Comparison of ENCODE assay signal across 18 cellular contexts in the genomic region with DNA sequence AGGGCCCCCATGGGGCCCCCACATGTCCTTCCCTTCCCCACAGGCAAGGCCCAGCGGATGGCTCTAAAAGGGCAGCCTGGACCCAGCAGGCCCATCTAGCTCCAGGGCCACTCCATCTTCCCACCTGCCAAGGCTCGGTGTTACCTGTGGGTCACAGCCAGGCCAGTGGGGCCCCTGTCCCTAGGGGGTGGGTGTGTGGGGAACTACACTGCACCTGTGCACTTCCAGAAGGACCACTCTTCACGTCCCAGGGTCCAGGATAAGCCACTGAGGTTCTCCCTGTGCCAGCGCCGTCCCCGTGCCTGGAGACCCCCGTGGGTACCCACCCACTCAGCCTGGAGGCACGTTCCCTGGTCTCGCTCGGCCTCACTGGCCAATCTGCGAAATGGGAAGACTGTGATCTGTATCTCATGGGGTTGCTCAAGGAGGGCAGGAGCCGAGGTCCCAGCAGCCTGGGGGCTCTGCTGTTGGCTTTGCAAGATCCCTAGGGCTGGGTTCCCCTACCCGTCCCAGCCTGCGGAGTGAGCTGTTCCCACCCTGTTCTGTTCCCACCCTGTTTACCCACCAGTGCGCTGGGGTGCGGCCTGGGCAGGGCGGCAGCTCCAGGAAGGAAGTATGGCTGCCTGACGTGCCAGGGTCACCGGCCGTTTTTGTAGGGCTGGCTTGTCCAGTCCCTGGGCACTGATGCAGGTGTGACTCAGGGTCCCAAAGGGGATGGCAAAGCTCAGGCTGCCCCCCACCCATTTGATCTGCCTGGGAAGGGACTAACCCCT. TPM values are rescaled to one million over a fixed set of nuclear protein-coding genes. Genes with fewer than 3 reads are reported as not detected.
DNase-seq lines count a peak whose midpoint lies in the region; ATAC-seq and TF ChIP-seq lines count a peak whose summit lies in the region.
"Had no signal": no experiment of that assay in that cellular context is flagged by ENCODE, and none has a peak within 500 bp of the region (broad histone marks: within the 10 kb centered on the region; RNA-seq: fewer than 3 reads in every experiment).

No MANE protein-coding gene starts in this region.

- H3K36me3 ChIP-seq in BLaER1, result peaks cover 18% of the 10 kb centered on the region
- H3K36me3 ChIP-seq in left lung, result peaks cover 0 to 22% of the 10 kb centered on the region in 2 donors
- peaks cover 12 to 20% (median 14%) of the 10 kb centered on the region in 4 donors for H3K36me3 ChIP-seq in sigmoid colon

- TF ChIP-seq EP300 in sigmoid colon (IDR thresholded peaks at IDR 0.05), result no peak

- H3K4me3 ChIP-seq in BLaER1, result no peak overlapping the region
- H3K4me3 ChIP-seq in left lung, result no peak overlapping the region
- no peak overlapping the region for H3K4me3 ChIP-seq in sigmoid colon
- H3K4me3 ChIP-seq in lower leg skin (ENCODE audit: low read depth, poor library complexity, severe bottlenecking), result no peak overlapping the region

- no peaks in the 10 kb centered on the region for H3K27me3 Mint-ChIP-seq in dendritic cell treated with granulocyte-macrophage colony-stimulating factor and Interleukin-4, amounts not matched to agents 40 ng/mL and 50 ng/mL, for 4 days
- H3K27me3 Mint-ChIP-seq: activated T-helper 17 cell treated with anti-CD3 and anti-CD28 coated beads, Interleukin-2, amount 50 U/mL, for 72 hours; T-cell had no signal

- no peaks in the 10 kb centered on the region for H3K9me3 Mint-ChIP-seq in dendritic cell treated with granulocyte-macrophage colony-stimulating factor and Interleukin-4, amounts not matched to agents 40 ng/mL and 50 ng/mL, for 4 days
- H3K9me3 Mint-ChIP-seq: activated T-helper 17 cell treated with anti-CD3 and anti-CD28 coated beads, Interleukin-2, amount 50 U/mL, for 72 hours; T-cell had no signal

- H3K27me3 ChIP-seq in BLaER1, result peaks cover 7% of the 10 kb centered on the region; the same call in 1 of the 2 replicates
- no peaks in the 10 kb centered on the region for H3K27me3 ChIP-seq in left lung
- H3K27me3 ChIP-seq in sigmoid colon, result no peaks in the 10 kb centered on the region
- H3K27me3 ChIP-seq: foreskin keratinocyte had no signal

- H3K4me1 ChIP-seq in BLaER1 (peaks cover 82% of the 10 kb centered on the region), left lung (peaks cover 21 to 70% of the 10 kb centered on the region in 2 donors), sigmoid colon (peaks cover 0 to 50% (median 39%) of the 10 kb centered on the region in 4 donors)

- H3K4me2 ChIP-seq in BLaER1, result peak overlapping the region; percentile 99
- H3K4me2 ChIP-seq: KMS-11 had no signal

- H3K9me3 ChIP-seq in BLaER1 (no peaks in the 10 kb centered on the region), left lung (no peaks in the 10 kb centered on the region), sigmoid colon (no peaks in the 10 kb centered on the region)

- peaks cover 69% of the 10 kb centered on the region for H3K36me3 Mint-ChIP-seq in dendritic cell treated with granulocyte-macrophage colony-stimulating factor and Interleukin-4, amounts not matched to agents 40 ng/mL and 50 ng/mL, for 4 days (ENCODE audit: low read depth)

- intact Hi-C loops in dendritic cell treated with granulocyte-macrophage colony-stimulating factor and Interleukin-4, amounts not matched to agents 40 ng/mL and 50 ng/mL, for 4 days (cut with micrococcal nuclease), result no loop called here
- intact Hi-C loops in left lung (cut with DNase I) (no loop called here), sigmoid colon (cut with DNase I) (no loop called here), lower leg skin (cut with DNase I; ENCODE audit: low total_unique reads) (no loop called here)

- no peak for TF ChIP-seq POLR2A in sigmoid colon (IDR thresholded peaks at IDR 0.05)
- no peak for TF ChIP-seq POLR2A in lower leg skin (IDR thresholded peaks at IDR 0.05)

- peak overlapping the region; percentile 43; the same call in 1 of the 2 replicates for H3K9ac ChIP-seq in BLaER1
- H3K9ac ChIP-seq: KMS-11 had no signal

- peak overlapping the region; percentile 68 for H3K27ac ChIP-seq in BLaER1
- H3K27ac ChIP-seq in left lung, result peak overlapping the region; percentile 48 to 68
- H3K27ac ChIP-seq in sigmoid colon, result peak overlapping the region; percentile 32 to 99 (median 66)
- H3K27ac ChIP-seq: foreskin keratinocyte, KMS-11 had no signal

- DNase-seq in left lung, result peak in 1 of 2 donors; percentile 82
- peak; percentile 69 for DNase-seq in sigmoid colon
- no peak for DNase-seq in EL
- no peak for DNase-seq in lower leg skin (ENCODE audit: low spot score in 2 of 2)
- DNase-seq: activated CD8-positive, alpha-beta memory T cell treated with anti-CD3 and anti-CD28 coated beads for 24 hours; foreskin keratinocyte; NCI-H1105; NCI-H2227 treated with DMSO at 0.1 percent for 48 hours; NK-92 treated with Interleukin-12 subunit alpha and Interleukin-12 subunit beta, amount 100 ng/mL, for 24 hours; stimulated activated CD4-positive, alpha-beta T cell treated with anti-CD3 and anti-CD28 coated beads, Interleukin-2, amount 100 ng/mL, for 24 hours; T-cell had no signal

- no peak for ATAC-seq in left lung
- no peak for ATAC-seq in HG03025 (IDR thresholded peaks at IDR 0.05; ENCODE audit: low FRiP score, unreplicated experiment)
- no peak for ATAC-seq in HG02852 (IDR thresholded peaks at IDR 0.05; ENCODE audit: unreplicated experiment)
- ATAC-seq: activated T-helper 17 cell treated with anti-CD3 and anti-CD28 coated beads, Interleukin-2, amount 50 U/mL, for 72 hours; foreskin keratinocyte; sciatic nerve; T-cell had no signal

- peaks cover 68% of the 10 kb centered on the region for H4K20me1 ChIP-seq in BLaER1

- WGBS in sigmoid colon, 2 donors, result 27 to 62% methylated on average over 20 of the region's 20 CpGs
- 69 to 88% methylated on average over 2 to 18 of the region's 20 CpGs for WGBS in lower leg skin, 2 donors

- peak overlapping the region; percentile 82 for H3K27ac Mint-ChIP-seq in dendritic cell treated with granulocyte-macrophage colony-stimulating factor and Interleukin-4, amounts not matched to agents 40 ng/mL and 50 ng/mL, for 4 days
- H3K27ac Mint-ChIP-seq: activated T-helper 17 cell treated with anti-CD3 and anti-CD28 coated beads, Interleukin-2, amount 50 U/mL, for 72 hours; T-cell had no signal

- TF ChIP-seq CTCF in left lung (IDR thresholded peaks at IDR 0.05) (no peak), sigmoid colon (IDR thresholded peaks at IDR 0.05) (no peak), lower leg skin (IDR thresholded peaks at IDR 0.05) (no peak)

- H3K4me1 Mint-ChIP-seq in dendritic cell treated with granulocyte-macrophage colony-stimulating factor and Interleukin-4, amounts not matched to agents 40 ng/mL and 50 ng/mL, for 4 days (ENCODE audit: low read depth), result peaks cover 53% of the 10 kb centered on the region

- peak overlapping the region; percentile 9 for H3K4me3 Mint-ChIP-seq in dendritic cell treated with granulocyte-macrophage colony-stimulating factor and Interleukin-4, amounts not matched to agents 40 ng/mL and 50 ng/mL, for 4 days
- H3K4me3 Mint-ChIP-seq: activated T-helper 17 cell treated with anti-CD3 and anti-CD28 coated beads, Interleukin-2, amount 50 U/mL, for 72 hours; T-cell had no signal

RNA-seq across cellular contexts. Expression of gene PWWP2B, which starts 4.6 kb away (rescaled TPM):
- total RNA-seq in left lung, result 10 to 100 TPM; 21.4 to 23.2 TPM
- total RNA-seq in sigmoid colon, result 10 to 100 TPM in 1 of 4 donors, 1 to 10 TPM in 3; 7.7 to 10.2 (median 9.3) TPM
- 10 to 100 TPM; 27.0 to 50.8 (median 28.2) TPM for polyA plus RNA-seq in sigmoid colon
- total RNA-seq in lower leg skin, result 10 to 100 TPM; 28.3 to 33.1 (median 28.9) TPM
